2 cellular contexts compared by ENCODE assay signal in genomic region chr14:77508876-77509275, GRCh38.
TF ChIP-seq lines count a peak whose summit lies in the region.

No MANE protein-coding gene starts in this region.

TF ChIP-seq in HepG2, 621 proteins besides CTCF, POLR2A, EP300 and RAD21 (continues in another document):
- no peak for TF ChIP-seq HDAC6 (IDR thresholded peaks at IDR 0.05; ENCODE audit: low read depth, low read length)
- no peak for TF ChIP-seq ZBTB4 (CRISPR knock-in tag; IDR thresholded peaks at IDR 0.05; ENCODE audit: borderline replicate concordance)
- TF ChIP-seq PRDM4 (CRISPR knock-in tag; IDR thresholded peaks at IDR 0.05; ENCODE audit: borderline replicate concordance): no peak
- TF ChIP-seq ZNF34 (CRISPR knock-in tag; IDR thresholded peaks at IDR 0.05; ENCODE audit: borderline replicate concordance): no peak
- no peak for TF ChIP-seq SKI (IDR thresholded peaks at IDR 0.05; ENCODE audit: partially characterized antibody)
- no peak for TF ChIP-seq ZC3H13 (CRISPR knock-in tag; IDR thresholded peaks at IDR 0.05)
- TF ChIP-seq ZNF562 (CRISPR knock-in tag; IDR thresholded peaks at IDR 0.05; ENCODE audit: borderline replicate concordance): no peak
- TF ChIP-seq HMGXB3 (CRISPR knock-in tag; IDR thresholded peaks at IDR 0.05; ENCODE audit: borderline replicate concordance): no peak
- TF ChIP-seq BRF2 (CRISPR knock-in tag; IDR thresholded peaks at IDR 0.05): no peak
- no peak for TF ChIP-seq ZBTB1 (CRISPR knock-in tag; IDR thresholded peaks at IDR 0.05; ENCODE audit: borderline replicate concordance)
- no peak for TF ChIP-seq ZFP36L2 (CRISPR knock-in tag; IDR thresholded peaks at IDR 0.05)
- no peak for TF ChIP-seq ZNF367 (CRISPR knock-in tag; IDR thresholded peaks at IDR 0.05; ENCODE audit: borderline replicate concordance)
- TF ChIP-seq ZNF558 (CRISPR knock-in tag; IDR thresholded peaks at IDR 0.05; ENCODE audit: borderline replicate concordance): no peak
- TF ChIP-seq POLR2G (IDR thresholded peaks at IDR 0.05; ENCODE audit: low read depth, low read length): no peak
- no peak for TF ChIP-seq ZKSCAN1 (IDR thresholded peaks at IDR 0.05; ENCODE audit: low read length)

TF ChIP-seq in endothelial cell of umbilical vein, 7 proteins besides CTCF, POLR2A, EP300 and RAD21:
- no peak for TF ChIP-seq FOS (IDR thresholded peaks at IDR 0.05; ENCODE audit: borderline replicate concordance, insufficient read depth, low read length)
- TF ChIP-seq JUN (IDR thresholded peaks at IDR 0.05; ENCODE audit: borderline replicate concordance, insufficient read depth, insufficient read length, low read depth): no peak
- no peak for TF ChIP-seq GATA2 (IDR thresholded peaks at IDR 0.05; ENCODE audit: insufficient read depth, insufficient read length, low read depth, low read length)
- TF ChIP-seq EZH2 (IDR thresholded peaks at IDR 0.05; ENCODE audit: borderline replicate concordance, low read depth, low read length, severe bottlenecking): no peak
- TF ChIP-seq MAX (IDR thresholded peaks at IDR 0.05; ENCODE audit: insufficient read depth, insufficient read length): no peak
- no peak for TF ChIP-seq MYC (IDR thresholded peaks at IDR 0.05; ENCODE audit: low read depth, low read length)
- no peak for TF ChIP-seq POLR2AphosphoS5 (IDR thresholded peaks at IDR 0.05; ENCODE audit: insufficient read depth, low read depth, low read length)
